1 cellular context compared by ENCODE assay signal in genomic region chr19:2944775-2945574, GRCh38.
TF ChIP-seq lines count a peak whose summit lies in the region.

Gene ZNF77, minus strand, starts transcription at chr19:2944971. Its CDS starts 131 bp downstream, at chr19:2944840.

TF ChIP-seq in HepG2, 621 proteins besides CTCF, POLR2A, EP300 and RAD21 (continued from another document and continues in another):
- TF ChIP-seq, protein P1, sequence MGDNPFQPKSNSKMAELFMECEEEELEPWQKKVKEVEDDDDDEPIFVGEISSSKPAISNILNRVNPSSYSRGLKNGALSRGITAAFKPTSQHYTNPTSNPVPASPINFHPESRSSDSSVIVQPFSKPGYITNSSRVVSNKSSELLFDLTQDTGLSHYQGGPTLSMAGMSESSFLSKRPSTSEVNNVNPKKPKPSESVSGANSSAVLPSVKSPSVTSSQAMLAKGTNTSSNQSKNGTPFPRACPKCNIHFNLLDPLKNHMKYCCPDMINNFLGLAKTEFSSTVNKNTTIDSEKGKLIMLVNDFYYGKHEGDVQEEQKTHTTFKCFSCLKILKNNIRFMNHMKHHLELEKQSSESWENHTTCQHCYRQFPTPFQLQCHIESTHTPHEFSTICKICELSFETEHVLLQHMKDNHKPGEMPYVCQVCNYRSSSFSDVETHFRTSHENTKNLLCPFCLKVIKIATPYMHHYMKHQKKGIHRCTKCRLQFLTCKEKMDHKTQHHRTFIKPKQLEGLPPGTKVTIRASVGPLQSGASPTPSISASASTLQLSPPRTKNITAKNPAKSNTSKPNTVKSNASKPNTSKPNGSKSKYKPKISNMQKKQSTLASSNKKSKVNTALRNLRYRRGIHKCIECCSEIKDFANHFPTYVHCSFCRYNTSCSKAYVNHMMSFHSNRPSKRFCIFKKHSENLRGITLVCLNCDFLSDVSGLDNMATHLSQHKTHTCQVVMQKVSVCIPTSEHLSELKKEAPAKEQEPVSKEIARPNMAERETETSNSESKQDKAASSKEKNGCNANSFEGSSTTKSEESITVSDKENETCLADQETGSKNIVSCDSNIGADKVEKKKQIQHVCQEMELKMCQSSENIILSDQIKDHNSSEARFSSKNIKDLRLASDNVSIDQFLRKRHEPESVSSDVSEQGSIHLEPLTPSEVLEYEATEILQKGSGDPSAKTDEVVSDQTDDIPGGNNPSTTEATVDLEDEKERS (CRISPR knock-in tag; IDR thresholded peaks at IDR 0.05), result peak; percentile 58; the same call in 1 of the 2 replicates
- TF ChIP-seq TBL1XR1 (IDR thresholded peaks at IDR 0.05; ENCODE audit: borderline replicate concordance, low read length, partially characterized antibody) (peak; percentile 3), HMG20A (CRISPR knock-in tag; IDR thresholded peaks at IDR 0.05; ENCODE audit: borderline replicate concordance) (no peak), SYNCRIP (IDR thresholded peaks at IDR 0.05; ENCODE audit: insufficient read depth, low read depth, low read length) (no peak), EED (CRISPR knock-in tag; IDR thresholded peaks at IDR 0.05) (no peak), ZNF441 (CRISPR knock-in tag; IDR thresholded peaks at IDR 0.05; ENCODE audit: borderline replicate concordance) (0 out of 2 replicates have a peak, but pooled peaks have one; percentile 25), NR2F1 (CRISPR knock-in tag; IDR thresholded peaks at IDR 0.05) (peak in 1 of 2 experiments; percentile 60; a peak in 2 of 4 replicates), PAXIP1 (CRISPR knock-in tag; conservative IDR thresholded peaks at IDR 0.05) (0 out of 2 replicates have a peak, but pooled peaks have one; percentile 8), PLRG1 (conservative IDR thresholded peaks at IDR 0.05) (no peak), PRMT3 (CRISPR knock-in tag; IDR thresholded peaks at IDR 0.05; ENCODE audit: borderline replicate concordance, low read depth) (no peak), ZNF614 (CRISPR knock-in tag; IDR thresholded peaks at IDR 0.05; ENCODE audit: borderline replicate concordance) (0 out of 2 replicates have a peak, but pooled peaks have one; percentile 14), ZNF331 (CRISPR knock-in tag; IDR thresholded peaks at IDR 0.05) (peak; percentile 30; the same call in 1 of the 2 replicates), ZBTB49 (CRISPR knock-in tag; IDR thresholded peaks at IDR 0.05; ENCODE audit: borderline replicate concordance) (no peak), MIER2 (CRISPR knock-in tag; IDR thresholded peaks at IDR 0.05) (peak; percentile 35; the same call in 1 of the 2 replicates), ZNF781 (CRISPR knock-in tag; IDR thresholded peaks at IDR 0.05; ENCODE audit: borderline replicate concordance, not compliant biosample characterization) (no peak), ZNF670 (CRISPR knock-in tag; IDR thresholded peaks at IDR 0.05; ENCODE audit: borderline replicate concordance) (peak; percentile 70; the same call in 1 of the 2 replicates), ELF3 (CRISPR knock-in tag; IDR thresholded peaks at IDR 0.05) (no peak; the same call in 1 of the 2 replicates), ZBTB34 (CRISPR knock-in tag; IDR thresholded peaks at IDR 0.05) (0 out of 2 replicates have a peak, but pooled peaks have one; percentile 53), ZNF468 (CRISPR knock-in tag; IDR thresholded peaks at IDR 0.05) (peak; percentile 31; the same call in 1 of the 2 replicates), PCBP1 (IDR thresholded peaks at IDR 0.05; ENCODE audit: borderline replicate concordance, low read depth, low read length) (peak; percentile 64; the same call in 1 of the 2 replicates), MEIS2 (CRISPR knock-in tag; IDR thresholded peaks at IDR 0.05) (0 out of 2 replicates have a peak, but pooled peaks have one; percentile 39), ZSCAN31 (CRISPR knock-in tag; IDR thresholded peaks at IDR 0.05; ENCODE audit: low read depth) (peak; percentile 50; the same call in 1 of the 2 replicates), PHF8 (CRISPR knock-in tag; IDR thresholded peaks at IDR 0.05) (peak; percentile 88), ZIK1 (CRISPR knock-in tag; IDR thresholded peaks at IDR 0.05; ENCODE audit: borderline replicate concordance, low read depth) (peak; percentile 47; the same call in 1 of the 2 replicates), NR2C2 (CRISPR knock-in tag; IDR thresholded peaks at IDR 0.05; ENCODE audit: borderline replicate concordance) (peak; percentile 45), KDM5B (CRISPR knock-in tag; IDR thresholded peaks at IDR 0.05; ENCODE audit: borderline replicate concordance) (peak; percentile 79), ZNF777 (CRISPR knock-in tag; IDR thresholded peaks at IDR 0.05) (peak; percentile 71; the same call in 1 of the 2 replicates), ZFP36L1 (CRISPR knock-in tag; IDR thresholded peaks at IDR 0.05) (peak; percentile 74; the same call in 1 of the 2 replicates), ZSCAN20 (CRISPR knock-in tag; IDR thresholded peaks at IDR 0.05; ENCODE audit: borderline replicate concordance) (no peak; the same call in 1 of the 2 replicates), MEF2D (CRISPR knock-in tag; IDR thresholded peaks at IDR 0.05) (no peak; the same call in 1 of the 2 replicates), ELF1 (CRISPR knock-in tag; IDR thresholded peaks at IDR 0.05) (0 out of 2 replicates have a peak, but pooled peaks have one; percentile 34), ZNF816 (CRISPR knock-in tag; IDR thresholded peaks at IDR 0.05; ENCODE audit: borderline replicate concordance) (0 out of 2 replicates have a peak, but pooled peaks have one; percentile 50), ERF (CRISPR knock-in tag; IDR thresholded peaks at IDR 0.05) (peak; percentile 73), ZFP1 (CRISPR knock-in tag; IDR thresholded peaks at IDR 0.05) (0 out of 2 replicates have a peak, but pooled peaks have one; percentile 45), ATF1 (CRISPR knock-in tag; IDR thresholded peaks at IDR 0.05) (peak; percentile 87), ZNF367 (CRISPR knock-in tag; IDR thresholded peaks at IDR 0.05; ENCODE audit: borderline replicate concordance) (0 out of 2 replicates have a peak, but pooled peaks have one; percentile 29), NCOA2 (CRISPR knock-in tag; IDR thresholded peaks at IDR 0.05) (peak; percentile 46; the same call in 1 of the 2 replicates), KDM4B (CRISPR knock-in tag; IDR thresholded peaks at IDR 0.05) (peak; percentile 70), RXRA (CRISPR knock-in tag; IDR thresholded peaks at IDR 0.05) (peak; percentile 63; the same call in 1 of the 2 replicates), ZNF451 (CRISPR knock-in tag; IDR thresholded peaks at IDR 0.05) (no peak), ZNF790 (CRISPR knock-in tag; IDR thresholded peaks at IDR 0.05; ENCODE audit: borderline replicate concordance) (no peak), HOXA3 (CRISPR knock-in tag; IDR thresholded peaks at IDR 0.05) (peak; percentile 80; the same call in 1 of the 2 replicates), PPARG (CRISPR knock-in tag; conservative IDR thresholded peaks at IDR 0.05) (no peak), ZNF124 (CRISPR knock-in tag; IDR thresholded peaks at IDR 0.05) (peak; percentile 76), KMT2A (CRISPR knock-in tag; IDR thresholded peaks at IDR 0.05) (peak; percentile 64; the same call in 1 of the 2 replicates), ZNF276 (CRISPR knock-in tag; IDR thresholded peaks at IDR 0.05; ENCODE audit: low read depth) (no peak), DR1 (CRISPR knock-in tag; IDR thresholded peaks at IDR 0.05) (0 out of 2 replicates have a peak, but pooled peaks have one; percentile 42), SRY (CRISPR knock-in tag; IDR thresholded peaks at IDR 0.05) (peak; percentile 13; the same call in 1 of the 2 replicates), DMAP1 (CRISPR knock-in tag; IDR thresholded peaks at IDR 0.05) (peak; percentile 87), ARNT2 (CRISPR knock-in tag; IDR thresholded peaks at IDR 0.05; ENCODE audit: low read depth) (0 out of 2 replicates have a peak, but pooled peaks have one; percentile 37), ZNF550 (CRISPR knock-in tag; IDR thresholded peaks at IDR 0.05; ENCODE audit: borderline replicate concordance) (no peak)
- TF ChIP-seq, protein P2, sequence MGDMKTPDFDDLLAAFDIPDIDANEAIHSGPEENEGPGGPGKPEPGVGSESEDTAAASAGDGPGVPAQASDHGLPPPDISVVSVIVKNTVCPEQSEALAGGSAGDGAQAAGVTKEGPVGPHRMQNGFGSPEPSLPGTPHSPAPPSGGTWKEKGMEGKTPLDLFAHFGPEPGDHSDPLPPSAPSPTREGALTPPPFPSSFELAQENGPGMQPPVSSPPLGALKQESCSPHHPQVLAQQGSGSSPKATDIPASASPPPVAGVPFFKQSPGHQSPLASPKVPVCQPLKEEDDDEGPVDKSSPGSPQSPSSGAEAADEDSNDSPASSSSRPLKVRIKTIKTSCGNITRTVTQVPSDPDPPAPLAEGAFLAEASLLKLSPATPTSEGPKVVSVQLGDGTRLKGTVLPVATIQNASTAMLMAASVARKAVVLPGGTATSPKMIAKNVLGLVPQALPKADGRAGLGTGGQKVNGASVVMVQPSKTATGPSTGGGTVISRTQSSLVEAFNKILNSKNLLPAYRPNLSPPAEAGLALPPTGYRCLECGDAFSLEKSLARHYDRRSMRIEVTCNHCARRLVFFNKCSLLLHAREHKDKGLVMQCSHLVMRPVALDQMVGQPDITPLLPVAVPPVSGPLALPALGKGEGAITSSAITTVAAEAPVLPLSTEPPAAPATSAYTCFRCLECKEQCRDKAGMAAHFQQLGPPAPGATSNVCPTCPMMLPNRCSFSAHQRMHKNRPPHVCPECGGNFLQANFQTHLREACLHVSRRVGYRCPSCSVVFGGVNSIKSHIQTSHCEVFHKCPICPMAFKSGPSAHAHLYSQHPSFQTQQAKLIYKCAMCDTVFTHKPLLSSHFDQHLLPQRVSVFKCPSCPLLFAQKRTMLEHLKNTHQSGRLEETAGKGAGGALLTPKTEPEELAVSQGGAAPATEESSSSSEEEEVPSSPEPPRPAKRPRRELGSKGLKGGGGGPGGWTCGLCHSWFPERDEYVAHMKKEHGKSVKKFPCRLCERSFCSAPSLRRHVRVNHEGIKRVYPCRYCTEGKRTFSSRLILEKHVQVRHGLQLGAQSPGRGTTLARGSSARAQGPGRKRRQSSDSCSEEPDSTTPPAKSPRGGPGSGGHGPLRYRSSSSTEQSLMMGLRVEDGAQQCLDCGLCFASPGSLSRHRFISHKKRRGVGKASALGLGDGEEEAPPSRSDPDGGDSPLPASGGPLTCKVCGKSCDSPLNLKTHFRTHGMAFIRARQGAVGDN (CRISPR knock-in tag; IDR thresholded peaks at IDR 0.05), result peak; percentile 93
